7 cellular contexts compared by ENCODE assay signal in genomic region chr19:16342002-16342715, GRCh38.
DNase-seq lines count a peak whose midpoint lies in the region; ATAC-seq lines count a peak whose summit lies in the region.

No MANE protein-coding gene starts in this region.

- in situ Hi-C loops in KBM-7 (cut with MboI; ENCODE audit: low pct_unique_long_range_greater_than_20kb, low sequenced_read_pairs): no loop called here

- ATAC-seq in GM18909 (IDR thresholded peaks at IDR 0.05; ENCODE audit: poor library complexity, unreplicated experiment) (peak; percentile 54), HG02970 (IDR thresholded peaks at IDR 0.05; ENCODE audit: low FRiP score, unreplicated experiment) (peak; percentile 55)

- DNase-seq in activated CD4-positive, alpha-beta T cell treated with anti-CD3 and anti-CD28 coated beads for 48 hours: peak; percentile 75
- DNase-seq in glomerular visceral epithelial cell (ENCODE audit: extremely low spot score) (peak; percentile 82), KBM-7 (no peak), AML-193 (lab: John Stamatoyannopoulos, UW) (no peak)
- DNase-seq in stimulated activated CD4-positive, alpha-beta T cell treated with anti-CD3 and anti-CD28 coated beads, Interleukin-15, amount 100 ng/mL, for 48 hours (ENCODE audit: low read depth in 2 of 2): peak; percentile 57 to 61

Comparison
In these comparisons a context has a peak if more than half of its experiments do, and no peak if none do; other contexts are left out.
1. DNase-seq: peak in activated CD4-positive, alpha-beta T cell treated with anti-CD3 and anti-CD28 coated beads for 48 hours (single experiment), glomerular visceral epithelial cell (single experiment) and stimulated activated CD4-positive, alpha-beta T cell treated with anti-CD3 and anti-CD28 coated beads, Interleukin-15, amount 100 ng/mL, for 48 hours (2 of 2); none in KBM-7 (single experiment) and AML-193 (0 of 2).